Comparison of ENCODE assay signal across 10 cellular contexts in genomic region chr7:100963386-100963785, GRCh38. TPM values are rescaled to one million over a fixed set of nuclear protein-coding genes. Genes with fewer than 3 reads are reported as not detected.
"Had no signal": no experiment of that assay in that cellular context is flagged by ENCODE, and none has a peak within 500 bp of the region (broad histone marks: within the 10 kb centered on the region; RNA-seq: fewer than 3 reads in every experiment).

No MANE protein-coding gene starts in this region.

- ATAC-seq: HepG2 had no signal

- H3K4me3 ChIP-seq: GM23248 had no signal

- DNase-seq: GM23248, GOT3, H9, HCEC 1CT, KBM-7 had no signal

- FAIRE-seq: H54, HepG2 had no signal

- H3K27ac ChIP-seq: GM23248, HL-60 had no signal

RNA-seq across cellular contexts. Expression of gene MUC12, which starts 6.0 kb away (rescaled TPM):
- total RNA-seq: HepG2, HT1080 had no signal
- polyA plus RNA-seq: HepG2, IgD-negative memory B cell had no signal

RNA-seq across cellular contexts. Expression of gene MUC3A, which starts 14.1 kb away (rescaled TPM):
- total RNA-seq: GM23248, HepG2, HT1080 had no signal
- polyA plus RNA-seq: GM23248, IgD-negative memory B cell had no signal

RNA-seq across cellular contexts. Expression of gene MUC17, which starts 56.5 kb away (rescaled TPM):
- total RNA-seq: GM23248, H9, HepG2, HT1080 had no signal
- polyA plus RNA-seq: GM23248, HepG2, IgD-negative memory B cell had no signal
